In genomic region chr1:20652300-20652699, GRCh38 we compare ENCODE assay signal across 18 cellular contexts. TPM values are rescaled to one million over a fixed set of nuclear protein-coding genes. Genes with fewer than 3 reads are reported as not detected.
A peak's percentile ranks its signal among the peaks of the same experiment; 100 is the strongest.
DNase-seq lines count a peak whose midpoint lies in the region; ATAC-seq, FAIRE-seq and TF ChIP-seq lines count a peak whose summit lies in the region.
"Had no signal": no experiment of that assay in that cellular context is flagged by ENCODE, and none has a peak within 500 bp of the region (broad histone marks: within the 10 kb centered on the region; RNA-seq: fewer than 3 reads in every experiment).

No MANE protein-coding gene starts in this region.

- TF ChIP-seq EP300 in K562 (IDR thresholded peaks at IDR 0.05; ENCODE audit: low read length), result no peak

- H3K36me3 ChIP-seq in mammary epithelial cell (ENCODE audit: insufficient read depth, low read length) (peaks cover 42% of the 10 kb centered on the region), Karpas-422 (ENCODE audit: insufficient read depth, low read length) (peaks cover 31% of the 10 kb centered on the region), K562 (ENCODE audit: control insufficient read depth, insufficient read depth, low read length) (peaks cover 82% of the 10 kb centered on the region), neutrophil (peaks cover 99% of the 10 kb centered on the region), upper lobe of right lung (peaks cover 100% of the 10 kb centered on the region)

- in situ Hi-C loops in mammary epithelial cell (cut with MboI; ENCODE audit: low sequenced_read_pairs in 2 of 2), result no loop called here
- in situ Hi-C loops in K562 (cut with MboI), result no loop called here

- no peak for TF ChIP-seq POLR2A in K562 (conservative IDR thresholded peaks at IDR 0.05)

- no peaks in the 10 kb centered on the region for H4K20me1 ChIP-seq in mammary epithelial cell (ENCODE audit: insufficient read depth, low read length)
- H4K20me1 ChIP-seq in Karpas-422 (ENCODE audit: insufficient read depth, low read depth, low read length), result peaks cover 12% of the 10 kb centered on the region; the same call in 1 of the 2 replicates
- peaks cover 5% of the 10 kb centered on the region for H4K20me1 ChIP-seq in K562 (replicated peaks; ENCODE audit: control insufficient read depth, insufficient read depth, low read length)

- TF ChIP-seq CTCF in MCF 10A (IDR thresholded peaks at IDR 0.05; ENCODE audit: unreplicated experiment) (no peak), mammary epithelial cell (conservative IDR thresholded peaks at IDR 0.05 in 1 of 2, IDR thresholded peaks at IDR 0.05 in 1 of 2; ENCODE audit: extremely low read depth in 1 of 2, insufficient read depth in 1 of 2, low read depth in 1 of 2, low read length in 2 of 2) (no peak), K562 (IDR thresholded peaks at IDR 0.05 in 2 of 3, conservative IDR thresholded peaks at IDR 0.05 in 1 of 3; ENCODE audit: insufficient read depth in 2 of 3, low read depth in 1 of 3, low read length in 3 of 3) (no peak), neutrophil (IDR thresholded peaks at IDR 0.05) (no peak), upper lobe of right lung (IDR thresholded peaks at IDR 0.05) (no peak)

- 91% methylated on average over 15 of the region's 15 CpGs for WGBS in mammary epithelial cell (ENCODE audit: low coverage, missing lambda C conversion rate)
- WGBS in K562 (ENCODE audit: insufficient coverage, low coverage, missing lambda C conversion rate), result 94% methylated on average over 15 of the region's 15 CpGs

- dilution Hi-C loops in mammary epithelial cell (cut with HindIII; ENCODE audit: low sequenced_read_pairs), result no loop called here

- H3K27me3 Mint-ChIP-seq in MCF 10A (ENCODE audit: insufficient read depth, unreplicated experiment), result no peaks in the 10 kb centered on the region
- H3K27me3 Mint-ChIP-seq: CD4-positive, alpha-beta memory T cell had no signal

- CTCF ChIA-PET in MCF 10A (lab: Yijun Ruan, JAX), result no interaction called here
- CTCF ChIA-PET in mammary epithelial cell (lab: Charles Lee; ENCODE audit: low non-redundant PET), result no interaction called here
- CTCF ChIA-PET in K562 (lab: Yijun Ruan, JAX; ENCODE audit: low intra/inter-chr PET ratio), result no interaction called here

- BruUV-seq in MCF 10A (replicated peaks; lab: Mats Ljungman, UMichigan) (TSS peak; percentile 68), mammary epithelial cell (replicated peaks; lab: Mats Ljungman, UMichigan) (no TSS peak), K562 (replicated peaks; lab: Mats Ljungman, UMichigan) (TSS peak; percentile 66)

- POLR2A ChIA-PET in MCF 10A (lab: Yijun Ruan, JAX), result no interaction called here
- POLR2A ChIA-PET in K562 (lab: Yijun Ruan, JAX), result interaction anchor here (0.6 to 4.6 kb wide), 6 partner anchors 9 to 1202 kb away, joined by 3 to 29 read pairs (median 4); partner anchors contain the start of gene DDOST

- no peaks in the 10 kb centered on the region for H3K9me3 Mint-ChIP-seq in MCF 10A (ENCODE audit: unreplicated experiment)
- H3K9me3 Mint-ChIP-seq: CD4-positive, alpha-beta memory T cell; HFFc6 had no signal

- no peak overlapping the region for H3K27ac Mint-ChIP-seq in MCF 10A (ENCODE audit: low read depth, unreplicated experiment)
- H3K27ac Mint-ChIP-seq: HFFc6 had no signal

- H3K9me3 ChIP-seq in mammary epithelial cell (replicated peaks; ENCODE audit: insufficient read depth, low read length), result no peaks in the 10 kb centered on the region
- no peaks in the 10 kb centered on the region for H3K9me3 ChIP-seq in Karpas-422 (ENCODE audit: low read length)
- no peaks in the 10 kb centered on the region for H3K9me3 ChIP-seq in K562 (replicated peaks; ENCODE audit: control insufficient read depth, insufficient read depth, low read depth, low read length)
- no peaks in the 10 kb centered on the region for H3K9me3 ChIP-seq in neutrophil
- no peaks in the 10 kb centered on the region for H3K9me3 ChIP-seq in upper lobe of right lung
- H3K9me3 ChIP-seq: BE2C, HAP-1 had no signal

- FAIRE-seq in K562 (lab: Jason Lieb, UNC), result no peak
- FAIRE-seq: H1, HTR-8/SVneo had no signal

- DNase-seq in MCF 10A (ENCODE audit: unreplicated experiment), result no peak
- no peak for DNase-seq in mammary epithelial cell
- peak; percentile 31 for DNase-seq in Karpas-422
- DNase-seq in K562 (ENCODE audit: extremely low read depth in 1 of 4, low spot score in 3 of 4), result no peak
- DNase-seq in upper lobe of right lung, result no peak
- DNase-seq in mucosa of gallbladder (ENCODE audit: low spot score), result no peak
- no peak for DNase-seq in effector CD4-positive, alpha-beta T cell
- DNase-seq: 8988T; BE2C; CD4-positive, alpha-beta memory T cell; DND-41; GDM1; HFFc6 had no signal

- no peak overlapping the region for H3K4me3 ChIP-seq in mammary epithelial cell (replicated peaks in 1 of 3; ENCODE audit: insufficient read depth in 1 of 3, low read depth in 2 of 3, low read length in 3 of 3)
- no peak overlapping the region for H3K4me3 ChIP-seq in Karpas-422 (ENCODE audit: low read length)
- no peak overlapping the region for H3K4me3 ChIP-seq in K562
- no peak overlapping the region for H3K4me3 ChIP-seq in neutrophil (ENCODE audit: low read depth in 1 of 2, low read length in 1 of 2)
- H3K4me3 ChIP-seq in upper lobe of right lung, result no peak overlapping the region
- H3K4me3 ChIP-seq: HAP-1 had no signal

- TF ChIP-seq RAD21 in K562 (CRISPR knock-in tag; conservative IDR thresholded peaks at IDR 0.05 in 1 of 2, IDR thresholded peaks at IDR 0.05 in 1 of 2), result no peak

- H3K4me1 Mint-ChIP-seq in MCF 10A (ENCODE audit: insufficient read depth, unreplicated experiment), result no peaks in the 10 kb centered on the region

- no peak overlapping the region for H3K4me3 Mint-ChIP-seq in MCF 10A (ENCODE audit: unreplicated experiment)
- H3K4me3 Mint-ChIP-seq: CD4-positive, alpha-beta memory T cell; HFFc6 had no signal

- H3K79me2 ChIP-seq in mammary epithelial cell (ENCODE audit: insufficient read depth, low read length), result peaks cover 20% of the 10 kb centered on the region
- peaks cover 12% of the 10 kb centered on the region for H3K79me2 ChIP-seq in Karpas-422 (ENCODE audit: low read length)
- H3K79me2 ChIP-seq in K562 (ENCODE audit: control insufficient read depth, insufficient read depth, low read length), result peaks cover 9% of the 10 kb centered on the region; the same call in 1 of the 3 replicates

- no peak overlapping the region for H3K4me2 ChIP-seq in mammary epithelial cell (ENCODE audit: insufficient read depth, low read depth, low read length)
- H3K4me2 ChIP-seq in Karpas-422 (ENCODE audit: low read depth, low read length, poor library complexity, severe bottlenecking), result no peak overlapping the region
- H3K4me2 ChIP-seq in K562 (ENCODE audit: insufficient read depth, low read length), result no peak overlapping the region

- peaks cover 78% of the 10 kb centered on the region for H3K36me3 Mint-ChIP-seq in MCF 10A (ENCODE audit: insufficient read depth, unreplicated experiment)

- ATAC-seq in K562 (no peak), upper lobe of right lung (no peak)

- no peak overlapping the region for H3K9ac ChIP-seq in mammary epithelial cell (ENCODE audit: insufficient read depth, low read length)
- no peak overlapping the region for H3K9ac ChIP-seq in Karpas-422 (ENCODE audit: low read length)
- no peak overlapping the region for H3K9ac ChIP-seq in K562 (ENCODE audit: insufficient read depth in 1 of 2, low read depth in 2 of 2, low read length in 2 of 2)

- no peak overlapping the region for H3K27ac ChIP-seq in mammary epithelial cell (ENCODE audit: insufficient read depth, low read depth, low read length)
- H3K27ac ChIP-seq in Karpas-422 (ENCODE audit: low read length), result no peak overlapping the region
- H3K27ac ChIP-seq in K562 (ENCODE audit: extremely low read depth, low read depth, low read length), result no peak overlapping the region
- H3K27ac ChIP-seq in neutrophil, result peak overlapping the region; percentile 11
- no peak overlapping the region for H3K27ac ChIP-seq in upper lobe of right lung
- H3K27ac ChIP-seq: C4-2B had no signal

- intact Hi-C loops in MCF 10A (cut with micrococcal nuclease) (no loop called here), mammary epithelial cell (cut with micrococcal nuclease) (no loop called here), K562 (cut with micrococcal nuclease) (no loop called here), upper lobe of right lung (cut with DNase I) (no loop called here)

- no peaks in the 10 kb centered on the region for H3K9me2 ChIP-seq in Karpas-422 (replicated peaks; ENCODE audit: insufficient read depth, low read length)

- H3K27me3 ChIP-seq in mammary epithelial cell (ENCODE audit: insufficient read depth, low read length), result no peaks in the 10 kb centered on the region
- H3K27me3 ChIP-seq in Karpas-422 (ENCODE audit: low read length), result no peaks in the 10 kb centered on the region
- no peaks in the 10 kb centered on the region for H3K27me3 ChIP-seq in K562 (ENCODE audit: control insufficient read depth in 2 of 2, insufficient read depth in 2 of 2, low read length in 2 of 2)
- H3K27me3 ChIP-seq in neutrophil, result no peaks in the 10 kb centered on the region
- no peaks in the 10 kb centered on the region for H3K27me3 ChIP-seq in upper lobe of right lung
- H3K27me3 ChIP-seq: BE2C had no signal

- H3K4me1 ChIP-seq in mammary epithelial cell (ENCODE audit: insufficient read depth, low read length) (no peaks in the 10 kb centered on the region), Karpas-422 (ENCODE audit: low read length) (no peaks in the 10 kb centered on the region), K562 (replicated peaks in 1 of 2; ENCODE audit: control insufficient read depth in 2 of 2, insufficient read depth in 2 of 2, low read length in 2 of 2) (peaks cover 0 to 4% of the 10 kb centered on the region in 2 experiments; a peak in 1 of 5 replicates), neutrophil (ENCODE audit: control insufficient read depth in 1 of 2, insufficient read depth in 1 of 2, low read depth in 1 of 2, low read length in 1 of 2) (no peaks in the 10 kb centered on the region), upper lobe of right lung (no peaks in the 10 kb centered on the region)
- H3K4me1 ChIP-seq: BE2C, HAP-1 had no signal

- peaks cover 4% of the 10 kb centered on the region for H3K9me1 ChIP-seq in K562 (ENCODE audit: control insufficient read depth, insufficient read depth, low read length)

- no peak overlapping the region for H2AFZ ChIP-seq in mammary epithelial cell (ENCODE audit: low read depth, low read length)
- H2AFZ ChIP-seq in Karpas-422 (ENCODE audit: low read length), result no peak overlapping the region
- H2AFZ ChIP-seq in K562 (ENCODE audit: low read depth, low read length), result no peak overlapping the region

RNA-seq across cellular contexts. Expression of gene DDOST, which starts 8.9 kb away (rescaled TPM):
- total RNA-seq in MCF 10A (2022), result 292 and 397 TPM in 2 replicates
- 100 to 1,000 TPM; 181 to 238 TPM for total RNA-seq in mammary epithelial cell
- 320 TPM for polyA plus RNA-seq in mammary epithelial cell
- polyA minus RNA-seq in mammary epithelial cell, result 162 TPM
- 141 and 161 TPM in 2 replicates for total RNA-seq in Karpas-422 (2014; rRNA removed; shearing (Covaris generic); ENCODE audit: low replicate concordance)
- 175 and 296 TPM in 2 replicates for total RNA-seq in K562 (2011; cell fraction: chromatin; rRNA removed; ENCODE audit: low replicate concordance)
- 446 and 467 TPM in 2 replicates for total RNA-seq in K562 (2011; cell fraction: nucleolus; rRNA removed)
- total RNA-seq in K562 (2011; cell fraction: nucleoplasm; rRNA removed), result 312 and 382 TPM in 2 replicates
- 209 and 254 TPM in 2 replicates for total RNA-seq in K562 (2014; rRNA removed)
- 148 and 173 TPM in 2 replicates for total RNA-seq in K562 (2014; rRNA removed; fragmentation: Illumina TruSeq; extraction: Trizol)
- total RNA-seq in K562 (2015; rRNA removed; fragmentation: Illumina TruSeq; extraction: Trizol), result 240 and 241 TPM in 2 replicates
- 204 and 214 TPM in 2 replicates for total RNA-seq in K562 (2021)
- 260 and 287 TPM in 2 replicates for polyA plus RNA-seq in K562 (2011; rRNA removed)
- 342 and 406 TPM in 2 replicates for polyA plus RNA-seq in K562 (2011; cell fraction: cytosol; rRNA removed)
- polyA plus RNA-seq in K562 (2011; cell fraction: nucleus; rRNA removed), result 69.7 and 99.0 TPM in 2 replicates
- polyA plus RNA-seq in K562 (2012), result 227 and 356 TPM in 2 replicates
- polyA plus RNA-seq in K562 (2014; fragmentation: Illumina TruSeq; extraction: Trizol), result 255 and 267 TPM in 2 replicates
- 100 to 1,000 TPM; 185 to 306 TPM for polyA plus RNA-seq in K562 (2014; fragmentation: Nextera tagmentation; extraction: Ambion mirVana)
- polyA plus RNA-seq in K562 (2014; rRNA removed), result 222 and 268 TPM in 2 replicates
- polyA minus RNA-seq in K562 (2011; rRNA and poly(A)+ RNA removed), result 217 and 219 TPM in 2 replicates
- polyA minus RNA-seq in K562 (2011; cell fraction: cytosol; rRNA and poly(A)+ RNA removed), result 93.0 and 124 TPM in 2 replicates
- 35.7 and 64.2 TPM in 2 replicates for polyA minus RNA-seq in K562 (2011; cell fraction: nucleus; rRNA and poly(A)+ RNA removed)
- total RNA-seq in upper lobe of right lung, result 161 TPM
- 200 TPM for total RNA-seq in mucosa of gallbladder

RNA-seq across cellular contexts. Expression of gene PINK1, which starts 19.0 kb away (rescaled TPM):
- total RNA-seq in MCF 10A (2022) (20.9 and 26.1 TPM in 2 replicates), mammary epithelial cell (10 to 100 TPM; 57.2 to 90.0 TPM), K562 (2014; rRNA removed) (11.3 and 12.9 TPM in 2 replicates), K562 (2014; rRNA removed; fragmentation: Illumina TruSeq; extraction: Trizol) (5.7 and 6.2 TPM in 2 replicates), K562 (2015; rRNA removed; fragmentation: Illumina TruSeq; extraction: Trizol) (5.9 and 6.5 TPM in 2 replicates), K562 (2021) (9.3 and 9.5 TPM in 2 replicates), upper lobe of right lung (62.5 TPM), mucosa of gallbladder (72.9 TPM)
- polyA plus RNA-seq in mammary epithelial cell (55.6 TPM), K562 (2011; rRNA removed) (6.8 and 9.3 TPM in 2 replicates), K562 (2014; fragmentation: Illumina TruSeq; extraction: Trizol) (7.6 and 9.9 TPM in 2 replicates), K562 (2014; fragmentation: Nextera tagmentation; extraction: Ambion mirVana) (1 to 10 TPM; 1.5 to 2.2 TPM), K562 (2014; rRNA removed) (10.2 and 10.5 TPM in 2 replicates)
- 23.6 TPM for polyA minus RNA-seq in mammary epithelial cell
- total RNA-seq in Karpas-422 (2014; rRNA removed; shearing (Covaris generic); ENCODE audit: low replicate concordance), result 4.0 and 8.5 TPM in 2 replicates
- 7.4 and 10.6 TPM in 2 replicates for total RNA-seq in K562 (2011; cell fraction: chromatin; rRNA removed; ENCODE audit: low replicate concordance)
- 5.8 and 8.2 TPM in 2 replicates for total RNA-seq in K562 (2011; cell fraction: nucleolus; rRNA removed)
- 7.4 and 8.1 TPM in 2 replicates for total RNA-seq in K562 (2011; cell fraction: nucleoplasm; rRNA removed)
- polyA plus RNA-seq in K562 (2011; cell fraction: cytosol; rRNA removed), result 8.0 and 11.3 TPM in 2 replicates
- 5.3 and 5.6 TPM in 2 replicates for polyA plus RNA-seq in K562 (2011; cell fraction: nucleus; rRNA removed)
- polyA plus RNA-seq in K562 (2012), result 9.1 and 27.2 TPM in 2 replicates
- 4.9 TPM in 2 replicates for polyA minus RNA-seq in K562 (2011; rRNA and poly(A)+ RNA removed)
- polyA minus RNA-seq in K562 (2011; cell fraction: cytosol; rRNA and poly(A)+ RNA removed), result 3.1 and 4.2 TPM in 2 replicates
- 1.5 and 2.2 TPM in 2 replicates for polyA minus RNA-seq in K562 (2011; cell fraction: nucleus; rRNA and poly(A)+ RNA removed)
